8 cellular contexts compared by ENCODE assay signal in the genomic region with DNA sequence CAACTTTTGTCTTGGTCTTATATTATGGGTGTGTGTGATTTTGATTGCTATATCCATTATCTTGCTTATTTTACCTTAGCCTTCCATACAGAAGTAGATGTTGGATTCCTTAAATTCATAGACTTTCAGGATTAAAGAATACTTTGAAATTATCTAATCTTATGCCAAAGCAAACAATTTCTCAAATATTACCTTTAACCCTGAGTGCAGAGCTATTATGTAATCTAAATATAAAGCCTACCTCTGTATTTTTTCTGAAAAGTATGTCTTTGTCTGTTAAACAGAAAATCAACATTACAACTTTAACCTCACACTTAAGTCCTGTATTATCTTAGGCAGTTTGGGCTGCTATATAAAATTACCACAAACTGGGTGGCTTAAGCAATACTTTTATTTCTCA.
"Had no signal": no experiment of that assay in that cellular context is flagged by ENCODE, and none has a peak within 500 bp of the region (broad histone marks: within the 10 kb centered on the region; RNA-seq: fewer than 3 reads in every experiment).

No MANE protein-coding gene starts in this region.

- H3K4me3 ChIP-seq: GM12878 had no signal

- DNase-seq: GDM1, GF-D8 had no signal

- ATAC-seq: GM12878 had no signal

- FAIRE-seq: G401.6, GM12878, GM12891, GM12892, GM18507, GM19239 had no signal
